ENCODE assay signal across 1 cellular context in genomic region chr12:130839770-130840355, GRCh38.
TF ChIP-seq lines count a peak whose summit lies in the region.

No MANE protein-coding gene starts in this region.

TF ChIP-seq in HEK293, 187 proteins besides CTCF, POLR2A, EP300 and RAD21 (continued from another document):
- 0 out of 2 replicates have a peak, but pooled peaks have one; percentile 6 for TF ChIP-seq ZNF692 (tag by site-specific recombination; IDR thresholded peaks at IDR 0.05)
- no peak for TF ChIP-seq PRDM2 (tag by site-specific recombination; IDR thresholded peaks at IDR 0.05; ENCODE audit: borderline replicate concordance)
- TF ChIP-seq ZNF558 (tag by site-specific recombination; IDR thresholded peaks at IDR 0.05): no peak
- TF ChIP-seq ZNF26 (tag by site-specific recombination; IDR thresholded peaks at IDR 0.05): no peak
- TF ChIP-seq KLF8 (tag by site-specific recombination; IDR thresholded peaks at IDR 0.05): no peak
- TF ChIP-seq KLF7 (tag by site-specific recombination; IDR thresholded peaks at IDR 0.05; ENCODE audit: borderline replicate concordance): no peak
- TF ChIP-seq ZNF335 (tag by site-specific recombination; conservative IDR thresholded peaks at IDR 0.05): peak; percentile 92
- TF ChIP-seq WT1 (tag by site-specific recombination; IDR thresholded peaks at IDR 0.05): no peak
- 0 out of 2 replicates have a peak, but pooled peaks have one; percentile 1 for TF ChIP-seq PATZ1 (tag by site-specific recombination; IDR thresholded peaks at IDR 0.05)
- no peak for TF ChIP-seq ZNF24 (tag by site-specific recombination; IDR thresholded peaks at IDR 0.05)
- no peak for TF ChIP-seq ZNF768 (tag by site-specific recombination; IDR thresholded peaks at IDR 0.05)
- TF ChIP-seq HOXA7 (CRISPR knock-in tag; IDR thresholded peaks at IDR 0.05; ENCODE audit: borderline replicate concordance): no peak
- no peak for TF ChIP-seq ZNF416 (tag by site-specific recombination; IDR thresholded peaks at IDR 0.05)
- no peak for TF ChIP-seq ZNF501 (tag by site-specific recombination; IDR thresholded peaks at IDR 0.05)
- TF ChIP-seq ZNF114 (tag by site-specific recombination; IDR thresholded peaks at IDR 0.05): no peak
